22 cellular contexts compared by ENCODE assay signal in the genomic region with DNA sequence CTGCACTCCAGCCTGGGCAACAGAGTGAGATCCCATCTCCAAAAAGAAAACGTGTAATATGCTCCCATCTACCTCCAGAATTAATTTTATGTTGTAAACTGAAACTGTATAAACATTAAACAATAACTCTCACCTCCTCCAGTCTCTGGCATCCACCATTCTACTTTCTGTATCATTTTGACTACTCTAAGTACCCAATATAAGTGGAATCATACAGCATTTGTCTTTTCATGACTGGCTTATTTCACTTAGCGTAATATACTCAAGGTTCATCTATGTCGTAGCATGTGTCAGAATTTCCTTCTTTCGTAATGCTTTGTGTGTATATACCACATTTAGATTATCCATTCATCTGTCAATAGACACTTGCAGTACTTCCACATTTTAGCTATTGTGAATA. TPM values are rescaled to one million over a fixed set of nuclear protein-coding genes. Genes with fewer than 3 reads are reported as not detected.
A peak's percentile ranks its signal among the peaks of the same experiment; 100 is the strongest.
DNase-seq lines count a peak whose midpoint lies in the region; ATAC-seq, FAIRE-seq and TF ChIP-seq lines count a peak whose summit lies in the region.
"Had no signal": no experiment of that assay in that cellular context is flagged by ENCODE, and none has a peak within 500 bp of the region (broad histone marks: within the 10 kb centered on the region; RNA-seq: fewer than 3 reads in every experiment).

No MANE protein-coding gene starts in this region.

- H3K4me1 Mint-ChIP-seq in activated CD4-positive, alpha-beta T cell treated with anti-CD3 and anti-CD28 coated beads for 36 hours, result peaks cover 4% of the 10 kb centered on the region
- H3K4me1 Mint-ChIP-seq in activated T-helper 17 cell treated with anti-CD3 and anti-CD28 coated beads, Interleukin-2, amount 50 U/mL, for 72 hours, result peaks cover 4% of the 10 kb centered on the region
- H3K4me1 Mint-ChIP-seq in stimulated activated effector memory CD8-positive, alpha-beta T cell treated with anti-CD3 and anti-CD28 coated beads, Interleukin-12 subunit alpha, Interleukin-12 subunit beta, amount 100 ng/mL, for 72 hours, result no peaks in the 10 kb centered on the region
- H3K4me1 Mint-ChIP-seq: CD4-positive, CD25-positive, alpha-beta regulatory T cell; CD8-positive, alpha-beta memory T cell; IgD-negative memory B cell had no signal

- CTCF ChIA-PET in activated CD4-positive, alpha-beta T cell treated with anti-CD3 and anti-CD28 coated beads for 36 hours (lab: Charles Lee), result interaction anchor here (0.6 kb wide), 1 partner anchor 136 kb away, joined by 3 read pairs; no protein-coding TSS in a partner anchor
- CTCF ChIA-PET in HEK293T (lab: Yijun Ruan, JAX), result no interaction called here

- peaks cover 5% of the 10 kb centered on the region for H3K27me3 Mint-ChIP-seq in activated CD4-positive, alpha-beta T cell treated with anti-CD3 and anti-CD28 coated beads for 36 hours
- no peaks in the 10 kb centered on the region for H3K27me3 Mint-ChIP-seq in activated T-helper 17 cell treated with anti-CD3 and anti-CD28 coated beads, Interleukin-2, amount 50 U/mL, for 72 hours
- H3K27me3 Mint-ChIP-seq: IgD-negative memory B cell had no signal

- no peaks in the 10 kb centered on the region for H3K9me3 Mint-ChIP-seq in activated CD4-positive, alpha-beta T cell treated with anti-CD3 and anti-CD28 coated beads for 36 hours (ENCODE audit: low read depth)
- H3K9me3 Mint-ChIP-seq in activated T-helper 17 cell treated with anti-CD3 and anti-CD28 coated beads, Interleukin-2, amount 50 U/mL, for 72 hours, result no peaks in the 10 kb centered on the region
- H3K9me3 Mint-ChIP-seq in stimulated activated effector memory CD8-positive, alpha-beta T cell treated with anti-CD3 and anti-CD28 coated beads, Interleukin-12 subunit alpha, Interleukin-12 subunit beta, amount 100 ng/mL, for 72 hours, result no peaks in the 10 kb centered on the region
- H3K9me3 Mint-ChIP-seq: CD8-positive, alpha-beta memory T cell had no signal

- no peak overlapping the region for H3K27ac Mint-ChIP-seq in activated CD4-positive, alpha-beta T cell treated with anti-CD3 and anti-CD28 coated beads for 36 hours
- no peak overlapping the region for H3K27ac Mint-ChIP-seq in activated T-helper 17 cell treated with anti-CD3 and anti-CD28 coated beads, Interleukin-2, amount 50 U/mL, for 72 hours
- H3K27ac Mint-ChIP-seq in stimulated activated effector memory CD8-positive, alpha-beta T cell treated with anti-CD3 and anti-CD28 coated beads, Interleukin-12 subunit alpha, Interleukin-12 subunit beta, amount 100 ng/mL, for 72 hours, result no peak overlapping the region
- H3K27ac Mint-ChIP-seq: CD4-positive, CD25-positive, alpha-beta regulatory T cell; CD8-positive, alpha-beta memory T cell; IgD-negative memory B cell had no signal

- H3K4me3 Mint-ChIP-seq in activated CD4-positive, alpha-beta T cell treated with anti-CD3 and anti-CD28 coated beads for 36 hours, result no peak overlapping the region
- H3K4me3 Mint-ChIP-seq in activated T-helper 17 cell treated with anti-CD3 and anti-CD28 coated beads, Interleukin-2, amount 50 U/mL, for 72 hours, result no peak overlapping the region
- no peak overlapping the region for H3K4me3 Mint-ChIP-seq in stimulated activated effector memory CD8-positive, alpha-beta T cell treated with anti-CD3 and anti-CD28 coated beads, Interleukin-12 subunit alpha, Interleukin-12 subunit beta, amount 100 ng/mL, for 72 hours
- H3K4me3 Mint-ChIP-seq: CD4-positive, CD25-positive, alpha-beta regulatory T cell; CD8-positive, alpha-beta memory T cell; IgD-negative memory B cell had no signal

- no peaks in the 10 kb centered on the region for H3K36me3 Mint-ChIP-seq in activated CD4-positive, alpha-beta T cell treated with anti-CD3 and anti-CD28 coated beads for 36 hours (ENCODE audit: low read depth)
- no peaks in the 10 kb centered on the region for H3K36me3 Mint-ChIP-seq in activated T-helper 17 cell treated with anti-CD3 and anti-CD28 coated beads, Interleukin-2, amount 50 U/mL, for 72 hours (ENCODE audit: low read depth)
- no peaks in the 10 kb centered on the region for H3K36me3 Mint-ChIP-seq in stimulated activated effector memory CD8-positive, alpha-beta T cell treated with anti-CD3 and anti-CD28 coated beads, Interleukin-12 subunit alpha, Interleukin-12 subunit beta, amount 100 ng/mL, for 72 hours
- H3K36me3 Mint-ChIP-seq: CD4-positive, CD25-positive, alpha-beta regulatory T cell had no signal

- POLR2A ChIA-PET in activated CD4-positive, alpha-beta T cell treated with anti-CD3 and anti-CD28 coated beads for 36 hours (lab: Charles Lee), result no interaction called here
- POLR2A ChIA-PET in HEK293T (lab: Yijun Ruan, JAX), result no interaction called here

- intact Hi-C loops in activated CD4-positive, alpha-beta T cell treated with anti-CD3 and anti-CD28 coated beads for 36 hours (cut with DNase I, micrococcal nuclease), result no loop called here

- peak; percentile 59 for FAIRE-seq in GM18507 (lab: Jason Lieb, UNC)
- FAIRE-seq: GM12892, HepG2 had no signal

- no peak for DNase-seq in activated CD4-positive, alpha-beta T cell treated with anti-CD3 and anti-CD28 coated beads for 36 hours
- DNase-seq in activated CD4-positive, alpha-beta T cell treated with anti-CD3 and anti-CD28 coated beads, Interleukin-2, amount 50 U/mL, for 48 hours, result no peak
- DNase-seq in GM18507 (ENCODE audit: extremely low spot score, insufficient read length, low read depth), result no peak
- no peak for DNase-seq in stimulated activated effector memory CD8-positive, alpha-beta T cell treated with anti-CD3 and anti-CD28 coated beads, Interleukin-12 subunit alpha, Interleukin-12 subunit beta, amount 100 ng/mL, for 72 hours (ENCODE audit: low spot score in 2 of 2)
- no peak for DNase-seq in HEK293T (ENCODE audit: extremely low spot score)
- DNase-seq in 8988T, result no peak
- DNase-seq: BE2C; C1 segment of cervical spinal cord; CD4-positive, CD25-positive, alpha-beta regulatory T cell; CD8-positive, alpha-beta memory T cell; COR-L47; DMS 273 treated with DMSO at 0.1 percent for 48 hours; DMS53; DND-41; EL; GOT3; H7 had no signal

- peak; percentile 63 for ATAC-seq in activated CD4-positive, alpha-beta T cell treated with anti-CD3 and anti-CD28 coated beads for 36 hours
- ATAC-seq in activated T-helper 17 cell treated with anti-CD3 and anti-CD28 coated beads, Interleukin-2, amount 50 U/mL, for 72 hours (replicated peaks), result peak; percentile 35
- ATAC-seq in stimulated activated effector memory CD8-positive, alpha-beta T cell treated with anti-CD3 and anti-CD28 coated beads, Interleukin-12 subunit alpha, Interleukin-12 subunit beta, amount 100 ng/mL, for 72 hours, result peak; percentile 57
- ATAC-seq: HCT116, HepG2 had no signal

TF ChIP-seq in HEK293T, 16 proteins besides CTCF, POLR2A, EP300 and RAD21:
- TF ChIP-seq FOXA1 (IDR thresholded peaks at IDR 0.05) (no peak), CTBP1 (IDR thresholded peaks at IDR 0.05; ENCODE audit: borderline replicate concordance) (no peak), SUZ12 (IDR thresholded peaks at IDR 0.05) (no peak), HDGF (IDR thresholded peaks at IDR 0.05; ENCODE audit: borderline replicate concordance) (no peak)

RNA-seq across cellular contexts. Expression of a gene that starts 20.6 kb away (rescaled TPM):
- 1 to 10 TPM; 5.4 to 6.3 TPM for total RNA-seq in activated CD4-positive, alpha-beta T cell treated with anti-CD3 and anti-CD28 coated beads for 36 hours
- total RNA-seq in activated T-helper 17 cell treated with anti-CD3 and anti-CD28 coated beads, Interleukin-2, amount 50 U/mL, for 72 hours, result 1 to 10 TPM; 5.6 to 7.9 TPM

RNA-seq across cellular contexts. Expression of a gene that starts 24.8 kb away (rescaled TPM):
- total RNA-seq in activated CD4-positive, alpha-beta T cell treated with anti-CD3 and anti-CD28 coated beads for 36 hours, result 10 to 100 TPM; 83.7 to 86.9 TPM
- total RNA-seq in activated T-helper 17 cell treated with anti-CD3 and anti-CD28 coated beads, Interleukin-2, amount 50 U/mL, for 72 hours, result 10 to 100 TPM; 72.1 to 73.8 TPM
